1 cellular context compared by ENCODE assay signal in the genomic region with DNA sequence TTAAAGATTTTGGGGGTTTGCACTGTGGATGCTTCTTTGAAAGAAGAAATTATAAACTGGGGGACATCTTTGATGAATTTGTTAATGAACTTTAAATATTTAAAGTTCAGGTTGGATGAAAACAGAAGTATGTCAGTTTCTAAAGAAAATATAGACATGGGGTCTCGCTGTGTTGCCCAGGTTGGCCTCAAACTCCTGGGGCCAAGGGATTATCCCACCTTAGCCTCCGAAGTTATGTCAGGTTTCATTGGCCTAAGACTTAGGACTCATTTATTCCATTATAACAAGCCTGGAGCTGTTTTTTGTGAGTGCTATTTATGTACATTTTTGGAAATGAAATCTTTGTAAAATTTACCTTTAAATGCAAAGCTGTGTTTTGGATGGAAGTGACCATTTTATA.
TF ChIP-seq lines count a peak whose summit lies in the region.

No MANE protein-coding gene starts in this region.

TF ChIP-seq in K562, 482 proteins besides CTCF, POLR2A, EP300 and RAD21 (continued from another document):
- TF ChIP-seq ELK3 (CRISPR knock-in tag; IDR thresholded peaks at IDR 0.05): no peak
- TF ChIP-seq NR3C1 (CRISPR knock-in tag; IDR thresholded peaks at IDR 0.05): no peak
- 0 out of 2 replicates have a peak, but pooled peaks have one; percentile 13 for TF ChIP-seq ZNF121 (CRISPR knock-in tag; conservative IDR thresholded peaks at IDR 0.05)
- no peak for TF ChIP-seq NFE2L1 (tag; IDR thresholded peaks at IDR 0.05; ENCODE audit: borderline replicate concordance, low read depth)
- TF ChIP-seq, protein P1, sequence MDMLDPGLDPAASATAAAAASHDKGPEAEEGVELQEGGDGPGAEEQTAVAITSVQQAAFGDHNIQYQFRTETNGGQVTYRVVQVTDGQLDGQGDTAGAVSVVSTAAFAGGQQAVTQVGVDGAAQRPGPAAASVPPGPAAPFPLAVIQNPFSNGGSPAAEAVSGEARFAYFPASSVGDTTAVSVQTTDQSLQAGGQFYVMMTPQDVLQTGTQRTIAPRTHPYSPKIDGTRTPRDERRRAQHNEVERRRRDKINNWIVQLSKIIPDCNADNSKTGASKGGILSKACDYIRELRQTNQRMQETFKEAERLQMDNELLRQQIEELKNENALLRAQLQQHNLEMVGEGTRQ (CRISPR knock-in tag; IDR thresholded peaks at IDR 0.05): no peak
